Comparison of ENCODE assay signal across 2 cellular contexts in the genomic region with DNA sequence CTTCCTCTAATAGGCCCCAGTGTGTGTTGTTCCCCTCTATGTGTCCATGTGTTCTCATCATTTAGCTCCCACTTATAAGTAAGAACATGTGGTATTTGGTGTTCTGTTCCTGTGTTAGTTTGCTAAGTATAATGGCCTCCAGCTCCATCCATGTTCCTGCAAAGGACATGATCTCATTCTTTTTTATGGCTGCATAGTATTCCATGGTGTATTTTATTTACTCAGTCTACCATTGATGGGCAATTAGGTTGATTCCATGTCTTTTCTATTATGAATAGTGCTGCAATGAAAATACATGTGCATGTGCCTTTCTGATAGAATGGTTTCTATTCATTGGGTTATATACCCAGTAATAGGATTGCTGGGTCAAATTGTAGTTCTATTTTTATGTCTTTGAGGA.
DNase-seq lines count a peak whose midpoint lies in the region; ATAC-seq, FAIRE-seq and TF ChIP-seq lines count a peak whose summit lies in the region.
"Not testable (repeated sequence)": the region's sequence is repeated elsewhere in the genome, so short reads cannot be mapped to it uniquely, and the experiment has no call there.

No MANE protein-coding gene starts in this region.

- H3K27me3 ChIP-seq in K562 (ENCODE audit: control insufficient read depth in 2 of 2, insufficient read depth in 2 of 2, low read length in 2 of 2) = not testable (repeated sequence)

- in situ Hi-C loops in K562 (cut with MboI) = not testable (repeated sequence)

- not testable (repeated sequence) for H4K20me1 ChIP-seq in K562 (replicated peaks; ENCODE audit: control insufficient read depth, insufficient read depth, low read length)

- H3K27ac ChIP-seq in HEK293 (ENCODE audit: extremely low read depth, low read depth, low read length); K562 (ENCODE audit: extremely low read depth, low read depth, low read length): not testable (repeated sequence)

- POLR2A ChIA-PET in HEK293 (lab: Yijun Ruan, JAX) = not testable (repeated sequence)
- POLR2A ChIA-PET in K562 (lab: Yijun Ruan, JAX) = interaction anchor here (0.8 kb wide), 1 partner anchor 29 kb away, joined by 3 read pairs; no protein-coding TSS in a partner anchor

- not testable (repeated sequence) for H3K4me2 ChIP-seq in K562 (ENCODE audit: insufficient read depth, low read length)

- not testable (repeated sequence) for H3K4me1 ChIP-seq in HEK293 (ENCODE audit: control insufficient read depth, insufficient read depth, low read length); K562 (replicated peaks in 1 of 2; ENCODE audit: control insufficient read depth in 2 of 2, insufficient read depth in 2 of 2, low read length in 2 of 2)

- intact Hi-C loops in K562 (cut with micrococcal nuclease) = not testable (repeated sequence)

- CTCF ChIA-PET in HEK293 (lab: Yijun Ruan, JAX); K562 (lab: Yijun Ruan, JAX; ENCODE audit: low intra/inter-chr PET ratio): not testable (repeated sequence)

- FAIRE-seq in K562 (lab: Jason Lieb, UNC) = not testable (repeated sequence)

- H3K9ac ChIP-seq in K562 (ENCODE audit: insufficient read depth in 1 of 2, low read depth in 2 of 2, low read length in 2 of 2) = not testable (repeated sequence)

- H3K79me2 ChIP-seq in K562 (ENCODE audit: control insufficient read depth, insufficient read depth, low read length) = not testable (repeated sequence)

- not testable (repeated sequence) for H3K4me3 ChIP-seq in HEK293 (ENCODE audit: low read depth, low read length); K562

- DNase-seq in K562 (ENCODE audit: extremely low read depth in 1 of 4, low spot score in 3 of 4) = not testable (repeated sequence)

- H3K9me3 ChIP-seq in HEK293 (ENCODE audit: control insufficient read depth, insufficient read depth, low read depth, low read length); K562 (replicated peaks; ENCODE audit: control insufficient read depth, insufficient read depth, low read depth, low read length): not testable (repeated sequence)

- H3K9me1 ChIP-seq in K562 (ENCODE audit: control insufficient read depth, insufficient read depth, low read length) = not testable (repeated sequence)

- TF ChIP-seq CTCF in HEK293 (tag by site-specific recombination; IDR thresholded peaks at IDR 0.05); K562 (IDR thresholded peaks at IDR 0.05 in 2 of 3, conservative IDR thresholded peaks at IDR 0.05 in 1 of 3; ENCODE audit: insufficient read depth in 2 of 3, low read depth in 1 of 3, low read length in 3 of 3): not testable (repeated sequence)

- not testable (repeated sequence) for H2AFZ ChIP-seq in K562 (ENCODE audit: low read depth, low read length)

- TF ChIP-seq RAD21 in K562 (CRISPR knock-in tag; conservative IDR thresholded peaks at IDR 0.05 in 1 of 2, IDR thresholded peaks at IDR 0.05 in 1 of 2) = not testable (repeated sequence)

- not testable (repeated sequence) for BruUV-seq in K562 (replicated peaks; lab: Mats Ljungman, UMichigan)

- not testable (repeated sequence) for TF ChIP-seq EP300 in K562 (IDR thresholded peaks at IDR 0.05; ENCODE audit: low read length)

- TF ChIP-seq POLR2A in K562 (conservative IDR thresholded peaks at IDR 0.05) = not testable (repeated sequence)

- ATAC-seq in K562 = not testable (repeated sequence)

- H3K36me3 ChIP-seq in HEK293 (ENCODE audit: control insufficient read depth in 2 of 2, insufficient read depth in 1 of 2, low read length in 2 of 2); K562 (ENCODE audit: control insufficient read depth, insufficient read depth, low read length): not testable (repeated sequence)

TF ChIP-seq in HEK293, 187 proteins besides CTCF, POLR2A, EP300 and RAD21:
- peak; percentile 58 for TF ChIP-seq ZNF146 (tag by site-specific recombination; IDR thresholded peaks at IDR 0.05)

TF ChIP-seq in K562, 482 proteins besides CTCF, POLR2A, EP300 and RAD21:
- TF ChIP-seq ZNF146 (CRISPR knock-in tag; IDR thresholded peaks at IDR 0.05; ENCODE audit: unreplicated experiment) = peak; percentile 84
- peak; percentile 27 for TF ChIP-seq RBM25 (IDR thresholded peaks at IDR 0.05; ENCODE audit: low read depth, low read length, severe bottlenecking)
